Comparison of ENCODE assay signal across 8 cellular contexts in the genomic region with DNA sequence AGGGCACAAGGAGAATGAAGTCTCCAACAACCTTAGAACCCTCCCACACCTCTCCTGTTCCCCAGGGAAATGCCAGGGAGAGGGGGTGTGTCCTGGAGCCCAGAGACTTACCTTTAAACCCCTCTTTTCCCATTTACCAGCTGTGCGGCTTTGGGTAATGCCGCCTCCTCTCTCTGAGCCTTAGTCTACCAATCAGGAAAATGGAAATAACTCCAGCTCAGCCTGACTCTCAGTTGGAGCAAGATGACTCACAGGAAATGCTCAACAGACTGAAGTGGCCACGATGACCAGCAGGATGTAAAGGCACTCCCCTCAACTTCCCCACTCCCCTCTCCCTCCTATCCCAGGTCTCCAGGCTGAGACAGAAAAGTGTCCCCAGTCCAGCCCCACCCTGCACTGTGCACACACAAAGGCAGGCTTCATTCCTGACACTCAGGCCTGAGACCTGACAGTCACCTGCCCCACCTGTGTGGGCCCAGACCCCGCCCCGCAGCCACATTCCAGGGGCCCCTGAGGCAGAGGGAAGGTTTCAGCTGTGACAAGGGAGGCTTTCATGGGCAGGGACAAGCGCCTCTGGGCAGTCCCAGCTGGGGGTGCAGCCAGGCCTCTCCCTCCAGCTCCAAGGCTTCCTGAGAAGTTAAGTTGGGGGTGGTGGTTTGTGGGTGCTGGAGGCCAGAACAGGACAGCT. TPM values are rescaled to one million over a fixed set of nuclear protein-coding genes. Genes with fewer than 3 reads are reported as not detected.
DNase-seq lines count a peak whose midpoint lies in the region; ATAC-seq, FAIRE-seq and TF ChIP-seq lines count a peak whose summit lies in the region.

No MANE protein-coding gene starts in this region.

- no peak overlapping the region for H2AFZ ChIP-seq in smooth muscle cell (ENCODE audit: low read depth)

- H3K36me3 ChIP-seq in smooth muscle cell (ENCODE audit: low read depth): no peaks in the 10 kb centered on the region

- no peaks in the 10 kb centered on the region for H3K9me3 ChIP-seq in smooth muscle cell (replicated peaks; ENCODE audit: low read depth)

- intact Hi-C loops in posterior vena cava (cut with DNase I): no loop called here
- intact Hi-C loops in sciatic nerve (cut with DNase I): no loop called here

- H3K27me3 ChIP-seq in smooth muscle cell (ENCODE audit: low read depth): no peaks in the 10 kb centered on the region

- no peak overlapping the region for H3K4me3 ChIP-seq in foreskin fibroblast (ENCODE audit: low read depth in 1 of 2, low read length in 2 of 2)
- no peak overlapping the region for H3K4me3 ChIP-seq in smooth muscle cell

- no peak overlapping the region for H3K4me2 ChIP-seq in smooth muscle cell

- TF ChIP-seq CTCF in foreskin fibroblast (IDR thresholded peaks at IDR 0.05; ENCODE audit: low read depth, low read length) (no peak), smooth muscle cell (IDR thresholded peaks at IDR 0.05; ENCODE audit: borderline replicate concordance, insufficient read depth, poor library complexity, severe bottlenecking) (no peak)

- no peak overlapping the region for H3K9ac ChIP-seq in smooth muscle cell (ENCODE audit: low read depth)

- H4K20me1 ChIP-seq in smooth muscle cell (ENCODE audit: low read depth): peaks cover 34% of the 10 kb centered on the region

- in situ Hi-C loops in SK-MEL-5 (cut with HindIII; ENCODE audit: low pct_unique_long_range_greater_than_20kb, low sequenced_read_pairs): no loop called here

- FAIRE-seq in H54 (lab: Jason Lieb, UNC): no peak

- peak; percentile 88 for DNase-seq in H54 (ENCODE audit: insufficient read length, low spot score)
- peak; percentile 37 for DNase-seq in SK-MEL-5 (ENCODE audit: low read depth, low spot score)
- DNase-seq in foreskin fibroblast: peak; percentile 79 to 80
- no peak for DNase-seq in smooth muscle cell (lab: John Stamatoyannopoulos, UW; ENCODE audit: unreplicated experiment)
- no peak for DNase-seq in posterior vena cava (ENCODE audit: low spot score)
- no peak for DNase-seq in sciatic nerve (ENCODE audit: low spot score)
- DNase-seq in activated CD4-positive, alpha-beta T cell treated with anti-CD3 and anti-CD28 coated beads, Interleukin-2, amount 50 U/mL, for 48 hours: no peak

- H3K27ac ChIP-seq in smooth muscle cell (ENCODE audit: low read depth): peak overlapping the region; percentile 60

- ATAC-seq in sciatic nerve (no peak), GM19395 (IDR thresholded peaks at IDR 0.05; ENCODE audit: unreplicated experiment) (no peak)

- 51% methylated on average over 6 of the region's 6 CpGs for WGBS in smooth muscle cell (ENCODE audit: low lambda C conversion rate)

- peak; percentile 44; the same call in 1 of the 2 replicates for TF ChIP-seq POLR2A in H54 (IDR thresholded peaks at IDR 0.05; ENCODE audit: low read depth, low read length)

- H3F3A ChIP-seq in smooth muscle cell (ENCODE audit: low read depth): peaks cover 20% of the 10 kb centered on the region

- peaks cover 4% of the 10 kb centered on the region for H3K79me2 ChIP-seq in smooth muscle cell (ENCODE audit: low read depth)

- H3K4me1 ChIP-seq in smooth muscle cell (ENCODE audit: low read depth): peaks cover 6% of the 10 kb centered on the region

RNA-seq across cellular contexts. Expression of gene KRT15, which starts 3.0 kb away (rescaled TPM):
- 0.13 and 0.61 TPM in 2 replicates for total RNA-seq in SK-MEL-5 (2014; rRNA removed; shearing (Covaris generic))
- 1.6 and 2.4 TPM in 2 replicates for polyA plus RNA-seq in SK-MEL-5 (2015; cell fraction: cytosol; rRNA removed)
- 1.5 and 2.6 TPM in 2 replicates for polyA plus RNA-seq in SK-MEL-5 (2015; cell fraction: nucleus; rRNA removed)
- total RNA-seq in smooth muscle cell (0.49 and 1.7 TPM in 2 replicates), posterior vena cava (not detected), sciatic nerve (0.36 TPM)
- 0.93 and 1.3 TPM in 2 replicates for polyA plus RNA-seq in smooth muscle cell

RNA-seq across cellular contexts. Expression of gene KRT19, which starts 6.4 kb away (rescaled TPM):
- total RNA-seq in SK-MEL-5 (2014; rRNA removed; shearing (Covaris generic)): not detected in 2 replicates
- not detected in 2 replicates for polyA plus RNA-seq in SK-MEL-5 (2015; cell fraction: cytosol; rRNA removed)
- not detected in 2 replicates for polyA plus RNA-seq in SK-MEL-5 (2015; cell fraction: nucleus; rRNA removed)
- total RNA-seq in smooth muscle cell: 539 and 722 TPM in 2 replicates
- 454 and 1,762 TPM in 2 replicates for polyA plus RNA-seq in smooth muscle cell
- 1 to 10 TPM; 1.6 to 3.6 TPM for total RNA-seq in posterior vena cava
- total RNA-seq in sciatic nerve: 94.1 TPM

RNA-seq across cellular contexts. Expression of gene KRT13, which starts 16.3 kb away (rescaled TPM):
- not detected in 2 replicates for total RNA-seq in SK-MEL-5 (2014; rRNA removed; shearing (Covaris generic))
- not detected in 2 replicates for polyA plus RNA-seq in SK-MEL-5 (2015; cell fraction: cytosol; rRNA removed)
- polyA plus RNA-seq in SK-MEL-5 (2015; cell fraction: nucleus; rRNA removed): not detected in 2 replicates
- total RNA-seq in smooth muscle cell (3.7 and 5.2 TPM in 2 replicates), posterior vena cava (not detected), sciatic nerve (0.62 TPM)
- 1.7 and 3.8 TPM in 2 replicates for polyA plus RNA-seq in smooth muscle cell

RNA-seq across cellular contexts. Expression of gene KRT36, which starts 32.0 kb away (rescaled TPM):
- not detected in 2 replicates for total RNA-seq in SK-MEL-5 (2014; rRNA removed; shearing (Covaris generic))
- 0.06 TPM in 1 of 2 replicates, not detected in the other for polyA plus RNA-seq in SK-MEL-5 (2015; cell fraction: cytosol; rRNA removed)
- 0.11 TPM in 1 of 2 replicates, not detected in the other for polyA plus RNA-seq in SK-MEL-5 (2015; cell fraction: nucleus; rRNA removed)
- 0.09 and 1.1 TPM in 2 replicates for total RNA-seq in smooth muscle cell
- polyA plus RNA-seq in smooth muscle cell: not detected in 2 replicates
- not detected for total RNA-seq in posterior vena cava
- total RNA-seq in sciatic nerve: not detected

RNA-seq across cellular contexts. Expression of gene KRT35, which starts 40.8 kb away (rescaled TPM):
- not detected in 2 replicates for total RNA-seq in SK-MEL-5 (2014; rRNA removed; shearing (Covaris generic))
- polyA plus RNA-seq in SK-MEL-5 (2015; cell fraction: cytosol; rRNA removed): not detected in 2 replicates
- not detected in 2 replicates for polyA plus RNA-seq in SK-MEL-5 (2015; cell fraction: nucleus; rRNA removed)
- not detected in 2 replicates for total RNA-seq in smooth muscle cell
- polyA plus RNA-seq in smooth muscle cell: not detected in 2 replicates
- not detected for total RNA-seq in posterior vena cava
- total RNA-seq in sciatic nerve: 0.18 TPM

Comparison
In these comparisons a context has a peak if more than half of its experiments do, and no peak if none do; other contexts are left out.
1. DNase-seq: peak in H54 (single experiment), SK-MEL-5 (single experiment) and foreskin fibroblast (2 of 2); none in smooth muscle cell (single experiment), posterior vena cava (single experiment), sciatic nerve (single experiment) and activated CD4-positive, alpha-beta T cell treated with anti-CD3 and anti-CD28 coated beads, Interleukin-2, amount 50 U/mL, for 48 hours (0 of 2).
2. RNA of gene KRT19, which starts 6.4 kb away (total RNA-seq): 539 to 722 TPM in smooth muscle cell and 94.1 TPM in sciatic nerve (single experiment); 1.6 to 3.6 TPM in posterior vena cava and not detected in SK-MEL-5; every median in the first group is over 10 times any median in the second.